ENCODE assay signal across 14 cellular contexts in the genomic region with DNA sequence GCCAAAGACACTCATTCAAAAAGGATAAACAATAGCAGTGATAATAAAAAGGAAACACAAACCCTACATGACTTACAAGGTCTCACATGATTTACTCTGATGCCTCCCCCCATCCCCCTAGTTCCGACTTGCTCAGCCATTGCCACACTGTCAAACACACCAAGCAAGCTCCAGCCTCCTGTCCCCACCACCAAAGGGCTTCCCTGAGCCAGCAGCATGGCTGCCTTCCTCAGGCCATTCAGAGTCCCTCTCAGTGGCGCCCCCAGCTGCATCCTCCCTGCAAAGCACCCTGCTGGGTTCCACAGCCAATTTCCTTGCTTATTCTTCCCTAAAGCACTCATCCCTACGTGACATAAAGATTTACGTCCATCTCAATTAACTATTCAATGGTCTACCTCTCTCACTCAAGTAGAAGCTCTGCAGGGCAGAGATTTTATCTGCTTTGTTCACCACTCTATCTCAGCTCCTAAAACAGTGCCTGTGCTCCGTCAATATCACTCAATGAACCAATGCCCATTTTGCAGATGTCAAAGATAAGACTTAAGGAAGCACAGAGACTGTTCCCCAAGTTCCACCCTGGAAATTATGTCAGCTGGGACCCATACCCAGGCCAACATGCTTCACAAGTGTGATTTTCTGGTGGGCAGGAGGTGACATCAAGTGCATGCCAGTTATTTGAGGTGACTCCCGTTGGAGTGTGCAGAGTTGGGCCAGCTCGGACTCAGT.
DNase-seq lines count a peak whose midpoint lies in the region; ATAC-seq and TF ChIP-seq lines count a peak whose summit lies in the region.
"Had no signal": no experiment of that assay in that cellular context is flagged by ENCODE, and none has a peak within 500 bp of the region (broad histone marks: within the 10 kb centered on the region; RNA-seq: fewer than 3 reads in every experiment).

No MANE protein-coding gene starts in this region.

- ATAC-seq in heart right ventricle: peak in 4 of 8 donors; percentile 9 to 44 (median 34)
- ATAC-seq in Right ventricle myocardium superior (ENCODE audit: poor library complexity): no peak
- ATAC-seq in upper lobe of left lung (ENCODE audit: low FRiP score in 2 of 2): no peak
- no peak for ATAC-seq in HG03139 (IDR thresholded peaks at IDR 0.05; ENCODE audit: unreplicated experiment)
- no peak for ATAC-seq in HG03457 (IDR thresholded peaks at IDR 0.05; ENCODE audit: unreplicated experiment)
- ATAC-seq: gastrocnemius medialis had no signal

- TF ChIP-seq EP300 in upper lobe of left lung (IDR thresholded peaks at IDR 0.05): no peak

- intact Hi-C loops in heart right ventricle (cut with DNase I) (loop anchor here in 2 of 10 donors (10.0 kb wide), 2 partner anchors 106 to 116 kb away; no protein-coding TSS in a partner anchor), Right ventricle myocardium superior (cut with DNase I) (no loop called here), esophagus squamous epithelium (cut with DNase I) (no loop called here)

- TF ChIP-seq POLR2A in upper lobe of left lung (IDR thresholded peaks at IDR 0.05) (no peak), esophagus squamous epithelium (IDR thresholded peaks at IDR 0.05) (no peak)

- peak overlapping the region in 6 of 10 donors; percentile 28 to 67 (median 56) for H3K27ac ChIP-seq in heart right ventricle
- no peak overlapping the region for H3K27ac ChIP-seq in WERI-Rb-1
- H3K27ac ChIP-seq in upper lobe of left lung: peak overlapping the region; percentile 44 to 76 (median 64)
- H3K27ac ChIP-seq in esophagus squamous epithelium: no peak overlapping the region
- H3K27ac ChIP-seq: VCaP had no signal

- DNase-seq in heart right ventricle (peak in 1 of 2 donors; percentile 17), Right ventricle myocardium superior (no peak), WERI-Rb-1 (peak; percentile 38), left kidney (ENCODE audit: low read depth, low spot score) (peak; percentile 69), upper lobe of left lung (no peak), esophagus squamous epithelium (lab: John Stamatoyannopoulos, UW) (no peak)
- DNase-seq: activated T-cell treated with anti-CD3 and anti-CD28 coated beads, Interleukin-2, amount 50 U/mL, for 24 hours; EL; gastrocnemius medialis; NCI-H1436 had no signal

- H3K9me3 ChIP-seq in heart right ventricle (no peaks in the 10 kb centered on the region), WERI-Rb-1 (ENCODE audit: severe bottlenecking) (no peaks in the 10 kb centered on the region), upper lobe of left lung (no peaks in the 10 kb centered on the region), esophagus squamous epithelium (no peaks in the 10 kb centered on the region)
- H3K9me3 ChIP-seq: gastrocnemius medialis had no signal

- H3K36me3 ChIP-seq in heart right ventricle: no peaks in the 10 kb centered on the region
- no peaks in the 10 kb centered on the region for H3K36me3 ChIP-seq in WERI-Rb-1
- no peaks in the 10 kb centered on the region for H3K36me3 ChIP-seq in upper lobe of left lung
- no peaks in the 10 kb centered on the region for H3K36me3 ChIP-seq in esophagus squamous epithelium
- H3K36me3 ChIP-seq: gastrocnemius medialis had no signal

- WGBS in heart right ventricle, 2 donors: 62 to 68% methylated on average over 7 of the region's 7 CpGs
- 52 to 59% methylated on average over 7 of the region's 7 CpGs for WGBS in upper lobe of left lung, 2 donors
- 71 to 82% methylated on average over 5 to 7 of the region's 7 CpGs for WGBS in esophagus squamous epithelium, 2 donors

- H3K4me3 ChIP-seq in heart right ventricle (no peak overlapping the region), WERI-Rb-1 (ENCODE audit: low read depth, low read length) (no peak overlapping the region), upper lobe of left lung (no peak overlapping the region), esophagus squamous epithelium (no peak overlapping the region)
- H3K4me3 ChIP-seq: dorsolateral prefrontal cortex, gastrocnemius medialis had no signal

- peak in 5 of 9 donors; percentile 6 to 25 (median 12) for TF ChIP-seq CTCF in heart right ventricle (IDR thresholded peaks at IDR 0.05)
- TF ChIP-seq CTCF in WERI-Rb-1 (IDR thresholded peaks at IDR 0.05; ENCODE audit: low read depth, low read length): peak; percentile 63
- TF ChIP-seq CTCF in upper lobe of left lung (IDR thresholded peaks at IDR 0.05): peak in 1 of 6 experiments; percentile 18
- no peak for TF ChIP-seq CTCF in esophagus squamous epithelium (IDR thresholded peaks at IDR 0.05)

- peaks cover 3 to 39% (median 34%) of the 10 kb centered on the region in 9 donors for H3K4me1 ChIP-seq in heart right ventricle
- H3K4me1 ChIP-seq in upper lobe of left lung: peaks cover 23 to 37% (median 30%) of the 10 kb centered on the region in 4 donors
- H3K4me1 ChIP-seq in esophagus squamous epithelium: peaks cover 0 to 23% (median 7%) of the 10 kb centered on the region in 3 donors

- no peaks in the 10 kb centered on the region for H3K27me3 ChIP-seq in heart right ventricle
- no peaks in the 10 kb centered on the region for H3K27me3 ChIP-seq in WERI-Rb-1 (ENCODE audit: insufficient read depth, low read depth, severe bottlenecking)
- H3K27me3 ChIP-seq in upper lobe of left lung: no peaks in the 10 kb centered on the region
- H3K27me3 ChIP-seq in esophagus squamous epithelium: no peaks in the 10 kb centered on the region
- H3K27me3 ChIP-seq: dorsolateral prefrontal cortex, gastrocnemius medialis had no signal

Comparison
In these comparisons a context has a peak if more than half of its experiments do, and no peak if none do; other contexts are left out.
1. DNase-seq: peak in WERI-Rb-1 (single experiment) and left kidney (single experiment); none in Right ventricle myocardium superior (single experiment), upper lobe of left lung (0 of 2) and esophagus squamous epithelium (single experiment).
2. H3K27ac ChIP-seq: peak in heart right ventricle (6 of 10) and upper lobe of left lung (4 of 4); none in WERI-Rb-1 (single experiment) and esophagus squamous epithelium (0 of 4).
3. CTCF ChIP-seq: peak in heart right ventricle (5 of 9) and WERI-Rb-1 (single experiment); none in esophagus squamous epithelium (0 of 6).